9 cellular contexts compared by ENCODE assay signal in the genomic region with DNA sequence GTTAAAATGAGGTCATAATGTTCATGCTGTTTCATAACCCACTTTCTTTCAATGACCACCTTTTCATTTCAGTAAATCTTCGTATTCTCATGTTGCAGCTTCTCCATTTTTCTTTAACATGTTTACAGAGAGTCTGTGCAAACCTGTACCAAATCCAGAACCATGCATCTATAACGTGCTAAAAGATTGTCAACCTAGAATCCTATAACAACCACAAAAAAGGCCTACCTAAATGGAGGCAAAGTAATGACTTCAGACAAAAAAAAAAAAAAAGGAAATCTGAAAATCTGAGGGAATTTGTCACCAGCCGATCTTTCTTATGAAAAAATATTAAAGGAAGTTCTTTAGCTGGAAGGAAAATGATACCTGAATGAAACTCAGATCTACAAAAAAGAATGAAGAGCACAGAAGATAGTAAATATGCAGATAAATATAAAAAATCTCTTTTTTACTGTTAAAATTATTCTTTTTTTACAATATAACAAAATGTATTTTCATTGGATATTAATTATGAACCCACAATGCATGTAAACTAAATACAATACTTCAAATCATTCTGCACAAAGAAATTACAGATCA. TPM values are rescaled to one million over a fixed set of nuclear protein-coding genes. Genes with fewer than 3 reads are reported as not detected.
DNase-seq lines count a peak whose midpoint lies in the region; ATAC-seq and TF ChIP-seq lines count a peak whose summit lies in the region.
"Had no signal": no experiment of that assay in that cellular context is flagged by ENCODE, and none has a peak within 500 bp of the region (broad histone marks: within the 10 kb centered on the region; RNA-seq: fewer than 3 reads in every experiment).

No MANE protein-coding gene starts in this region.

- no peak for TF ChIP-seq CTCF in kidney epithelial cell (IDR thresholded peaks at IDR 0.05; ENCODE audit: insufficient read depth, low read length, poor library complexity, severe bottlenecking)
- TF ChIP-seq CTCF in thyroid gland (IDR thresholded peaks at IDR 0.05), result no peak

- H3K4me3 Mint-ChIP-seq in activated T-cell treated with anti-CD3 and anti-CD28 coated beads, Interleukin-2, amount 50 U/mL, for 4 hours, result peak overlapping the region; percentile 93

- peaks cover 13% of the 10 kb centered on the region for H3K9me3 Mint-ChIP-seq in activated T-cell treated with anti-CD3 and anti-CD28 coated beads, Interleukin-2, amount 50 U/mL, for 4 hours
- H3K9me3 Mint-ChIP-seq in activated naive CD4-positive, alpha-beta T cell treated with anti-CD3 and anti-CD28 coated beads, Interleukin-2, amount 50 U/mL, for 72 hours, result peaks cover 15 to 22% of the 10 kb centered on the region in 2 donors

- TF ChIP-seq POLR2A in thyroid gland (IDR thresholded peaks at IDR 0.05), result no peak

- H3K4me3 ChIP-seq in kidney epithelial cell (ENCODE audit: low read depth, low read length) (peak overlapping the region; percentile 40), thyroid gland (replicated peaks in 1 of 3) (peak overlapping the region in 2 of 3 donors; percentile 75 to 82)

- intact Hi-C loops in thyroid gland (cut with DNase I), result loop anchor here (5.0 kb wide), 1 partner anchor 57 kb away; a partner anchor contains a TSS

- H3K4me1 Mint-ChIP-seq in activated T-cell treated with anti-CD3 and anti-CD28 coated beads, Interleukin-2, amount 50 U/mL, for 4 hours (ENCODE audit: low read depth), result peaks cover 55% of the 10 kb centered on the region

- no peak for ATAC-seq in activated T-cell treated with anti-CD3 and anti-CD28 coated beads, Interleukin-2, amount 50 U/mL, for 4 hours
- ATAC-seq in activated naive CD4-positive, alpha-beta T cell treated with anti-CD3 and anti-CD28 coated beads, Interleukin-2, amount 50 U/mL, for 72 hours, result no peak
- ATAC-seq in GM19324 (IDR thresholded peaks at IDR 0.05; ENCODE audit: low FRiP score, unreplicated experiment), result no peak

- H3K27me3 ChIP-seq in kidney epithelial cell (ENCODE audit: control insufficient read depth, insufficient read depth, low read length) (peaks cover 18% of the 10 kb centered on the region), thyroid gland (no peaks in the 10 kb centered on the region)

- peak overlapping the region; percentile 99 to 100 for H3K27ac Mint-ChIP-seq in activated naive CD4-positive, alpha-beta T cell treated with anti-CD3 and anti-CD28 coated beads, Interleukin-2, amount 50 U/mL, for 72 hours

- peak overlapping the region; percentile 95 to 100 (median 98) for H3K27ac ChIP-seq in thyroid gland

- H3K9me3 ChIP-seq in thyroid gland, result no peaks in the 10 kb centered on the region

- peaks cover 10% of the 10 kb centered on the region for H3K36me3 Mint-ChIP-seq in activated T-cell treated with anti-CD3 and anti-CD28 coated beads, Interleukin-2, amount 50 U/mL, for 4 hours (ENCODE audit: insufficient read depth)
- peaks cover 38 to 43% of the 10 kb centered on the region in 2 donors for H3K36me3 Mint-ChIP-seq in activated naive CD4-positive, alpha-beta T cell treated with anti-CD3 and anti-CD28 coated beads, Interleukin-2, amount 50 U/mL, for 72 hours

- H3K27me3 Mint-ChIP-seq in activated T-cell treated with anti-CD3 and anti-CD28 coated beads, Interleukin-2, amount 50 U/mL, for 4 hours (ENCODE audit: low read depth), result no peaks in the 10 kb centered on the region

- H3K36me3 ChIP-seq in kidney epithelial cell (ENCODE audit: control insufficient read depth, insufficient read depth, low read length) (no peaks in the 10 kb centered on the region), thyroid gland (no peaks in the 10 kb centered on the region)

- peaks cover 5 to 27% of the 10 kb centered on the region in 2 donors for H3K4me1 ChIP-seq in thyroid gland

- 43 to 45% methylated on average over 3 of the region's 3 CpGs for WGBS in thyroid gland, 2 donors

- DNase-seq in activated T-cell treated with anti-CD3 and anti-CD28 coated beads, Interleukin-2, amount 50 U/mL, for 4 hours, result no peak
- no peak for DNase-seq in activated T-cell treated with anti-CD3 and anti-CD28 coated beads, Interleukin-2, amount 50 U/mL, for 48 hours
- DNase-seq in activated naive CD4-positive, alpha-beta T cell treated with anti-CD3 and anti-CD28 coated beads, Interleukin-2, amount 50 U/mL, for 72 hours (ENCODE audit: low spot score in 2 of 2), result no peak
- no peak for DNase-seq in kidney epithelial cell (ENCODE audit: low read depth)
- no peak for DNase-seq in thyroid gland
- DNase-seq in hepatic stellate cell (ENCODE audit: low spot score), result no peak
- no peak for DNase-seq in Ammon's horn (ENCODE audit: low spot score)

RNA-seq across cellular contexts. Expression of a gene that starts 1.4 kb away (rescaled TPM):
- total RNA-seq in activated T-cell treated with anti-CD3 and anti-CD28 coated beads, Interleukin-2, amount 50 U/mL, for 4 hours, result 10 to 100 TPM; 13.4 to 17.0 (median 16.8) TPM
- 10 to 100 TPM; 64.6 to 96.7 TPM for total RNA-seq in activated naive CD4-positive, alpha-beta T cell treated with anti-CD3 and anti-CD28 coated beads, Interleukin-2, amount 50 U/mL, for 72 hours
- 0.04 and 0.27 TPM in 2 replicates for total RNA-seq in kidney epithelial cell
- total RNA-seq in thyroid gland, result 10 to 100 TPM; 39.0 to 68.6 (median 55.0) TPM
- total RNA-seq: SK-MEL-5 had no signal

RNA-seq across cellular contexts. Expression of a gene that starts 57.4 kb away (rescaled TPM):
- total RNA-seq in activated T-cell treated with anti-CD3 and anti-CD28 coated beads, Interleukin-2, amount 50 U/mL, for 4 hours, result 1 to 10 TPM in 2 of 3 donors, under 1 TPM in 1; 0.81 to 2.0 (median 1.1) TPM
- total RNA-seq in activated naive CD4-positive, alpha-beta T cell treated with anti-CD3 and anti-CD28 coated beads, Interleukin-2, amount 50 U/mL, for 72 hours, result 10 to 100 TPM; 11.1 to 12.0 TPM
- 12.8 and 12.9 TPM in 2 replicates for total RNA-seq in kidney epithelial cell
- 10 to 100 TPM; 10.3 to 16.3 (median 13.1) TPM for total RNA-seq in thyroid gland

Comparison
In these comparisons a context has a peak if more than half of its experiments do, and no peak if none do; other contexts are left out.
1. RNA of a gene that starts 1.4 kb away (total RNA-seq): 64.6 to 96.7 TPM in activated naive CD4-positive, alpha-beta T cell treated with anti-CD3 and anti-CD28 coated beads, Interleukin-2, amount 50 U/mL, for 72 hours, 39.0 to 68.6 TPM in thyroid gland and 13.4 to 17.0 TPM in activated T-cell treated with anti-CD3 and anti-CD28 coated beads, Interleukin-2, amount 50 U/mL, for 4 hours; 0.04 to 0.27 TPM in kidney epithelial cell; every median in the first group is over 10 times any median in the second.